24 cellular contexts compared by ENCODE assay signal in the genomic region with DNA sequence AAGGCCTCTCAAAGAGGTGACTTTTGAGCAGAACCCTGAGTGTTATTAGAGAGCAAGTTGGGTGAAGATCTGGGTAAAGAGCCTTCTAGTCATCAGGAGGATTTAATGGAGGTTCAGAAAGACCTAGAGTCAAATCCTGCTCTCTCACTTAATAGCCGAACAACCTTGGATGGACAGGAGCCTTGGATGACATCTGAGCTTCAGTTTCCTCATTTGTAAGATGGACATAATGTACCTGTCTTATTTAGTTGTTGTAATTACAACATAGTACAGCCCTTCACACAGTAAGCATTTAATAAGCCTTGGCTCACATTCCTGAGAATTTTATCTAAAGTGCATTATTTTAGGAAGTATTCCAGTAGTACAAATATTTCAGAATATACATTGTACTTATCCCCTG.
"Had no signal": no experiment of that assay in that cellular context is flagged by ENCODE, and none has a peak within 500 bp of the region (broad histone marks: within the 10 kb centered on the region; RNA-seq: fewer than 3 reads in every experiment).

No MANE protein-coding gene starts in this region.

- ATAC-seq: effector memory CD8-positive, alpha-beta T cell; left cardiac atrium; left lung; naive thymus-derived CD4-positive, alpha-beta T cell; right cardiac atrium; stimulated activated naive B cell treated with anti-CD40 and anti-IgM and Interleukin-4, amounts not matched to agents 10 μg/mL and 1 μg/mL and 100 μg/mL, for 72 hours had no signal

- H3K4me3 Mint-ChIP-seq: effector memory CD8-positive, alpha-beta T cell; naive thymus-derived CD4-positive, alpha-beta T cell; stimulated activated naive B cell treated with anti-CD40 and anti-IgM and Interleukin-4, amounts not matched to agents 10 μg/mL and 1 μg/mL and 100 μg/mL, for 72 hours; stimulated activated naive CD8-positive, alpha-beta T cell treated with anti-CD3 and anti-CD28 coated beads, Interleukin-15, Interleukin-2, amounts not matched to agents 100 ng/mL and 50 ng/mL, for 24 hours had no signal

- H3K27ac ChIP-seq: coronary artery, esophagus squamous epithelium, left lung, ovary, psoas muscle, skin epidermis, spleen, suprapubic skin had no signal

- DNase-seq: central memory CD4-positive, alpha-beta T cell; dermis blood vessel endothelial cell; effector memory CD8-positive, alpha-beta T cell; erythroblast; esophagus squamous epithelium; foreskin melanocyte; left cardiac atrium; left lung; mesendoderm; midbrain; naive thymus-derived CD4-positive, alpha-beta T cell; occipital lobe; ovary; posterior cingulate gyrus; psoas muscle; right cardiac atrium; spleen; stimulated activated CD4-positive, alpha-beta T cell treated with anti-CD3 and anti-CD28 coated beads, Interleukin-4, amount 100 ng/mL, for 4 hours; stimulated activated naive B cell treated with anti-CD40 and anti-IgM and Interleukin-4, amounts not matched to agents 10 μg/mL and 1 μg/mL and 100 μg/mL, for 72 hours; trophoblast cell had no signal

- H3K27me3 Mint-ChIP-seq: effector memory CD8-positive, alpha-beta T cell; naive thymus-derived CD4-positive, alpha-beta T cell; stimulated activated naive B cell treated with anti-CD40 and anti-IgM and Interleukin-4, amounts not matched to agents 10 μg/mL and 1 μg/mL and 100 μg/mL, for 72 hours; stimulated activated naive CD8-positive, alpha-beta T cell treated with anti-CD3 and anti-CD28 coated beads, Interleukin-15, Interleukin-2, amounts not matched to agents 100 ng/mL and 50 ng/mL, for 24 hours had no signal

- H3K4me3 ChIP-seq: coronary artery, esophagus squamous epithelium, left lung, ovary, psoas muscle, skin epidermis, spleen, suprapubic skin had no signal

- H3K9me3 ChIP-seq: esophagus squamous epithelium, left lung, ovary, psoas muscle, spleen, suprapubic skin had no signal

- H3K27me3 ChIP-seq: esophagus squamous epithelium, left lung, ovary, spleen, suprapubic skin had no signal

- H3K27ac Mint-ChIP-seq: stimulated activated naive B cell treated with anti-CD40 and anti-IgM and Interleukin-4, amounts not matched to agents 10 μg/mL and 1 μg/mL and 100 μg/mL, for 72 hours; stimulated activated naive CD8-positive, alpha-beta T cell treated with anti-CD3 and anti-CD28 coated beads, Interleukin-15, Interleukin-2, amounts not matched to agents 100 ng/mL and 50 ng/mL, for 24 hours had no signal

- H3K9me3 Mint-ChIP-seq: effector memory CD8-positive, alpha-beta T cell; naive thymus-derived CD4-positive, alpha-beta T cell; stimulated activated naive B cell treated with anti-CD40 and anti-IgM and Interleukin-4, amounts not matched to agents 10 μg/mL and 1 μg/mL and 100 μg/mL, for 72 hours; stimulated activated naive CD8-positive, alpha-beta T cell treated with anti-CD3 and anti-CD28 coated beads, Interleukin-15, Interleukin-2, amounts not matched to agents 100 ng/mL and 50 ng/mL, for 24 hours had no signal

- H3K36me3 ChIP-seq: ovary had no signal

- H3K4me1 ChIP-seq: psoas muscle had no signal
